ENCODE assay signal across 8 cellular contexts in the genomic region with DNA sequence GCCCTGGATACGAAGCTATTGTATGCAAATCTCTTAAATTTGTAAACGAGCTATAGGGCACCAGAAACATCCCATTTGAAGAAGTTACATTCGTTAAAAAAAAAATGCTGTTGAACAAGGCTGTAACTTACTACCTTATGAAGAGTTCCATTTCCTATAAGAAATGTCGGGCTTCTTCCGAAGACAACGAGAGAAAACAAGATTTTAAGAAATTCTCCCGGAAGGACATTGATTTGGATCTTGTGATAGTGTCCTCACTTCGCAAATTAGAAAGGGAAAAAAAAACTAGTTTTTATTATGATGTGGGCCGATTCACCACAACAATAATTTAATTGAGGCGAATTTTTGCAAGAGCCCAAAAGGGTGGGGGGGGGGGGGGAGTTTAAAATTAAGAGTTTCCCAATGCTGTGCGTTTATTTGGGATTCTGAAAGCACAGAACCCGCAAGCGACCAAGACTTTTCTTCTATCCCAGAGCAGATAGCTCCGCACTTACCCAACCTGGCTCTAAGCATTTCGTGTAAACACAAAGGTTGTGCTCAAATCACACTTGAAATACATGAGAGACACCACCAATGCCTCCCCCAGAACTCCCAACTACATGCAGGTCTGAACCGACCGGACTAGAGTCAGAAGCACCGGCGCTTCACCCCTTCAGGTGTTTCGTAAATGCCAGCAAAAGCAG. TPM values are rescaled to one million over a fixed set of nuclear protein-coding genes. Genes with fewer than 3 reads are reported as not detected.
DNase-seq lines count a peak whose midpoint lies in the region; ATAC-seq and TF ChIP-seq lines count a peak whose summit lies in the region.

No MANE protein-coding gene starts in this region.

- peak; percentile 77 for DNase-seq in NCI-H526 treated with DMSO at 0.1 percent for 48 hours (lab: John Stamatoyannopoulos, UW)
- no peak for DNase-seq in NCI-H526 (lab: John Stamatoyannopoulos, UW)
- peak; percentile 19 for DNase-seq in astrocyte of the spinal cord (ENCODE audit: low read depth, low spot score)
- peak in 3 of 49 donors; percentile 62 to 72 (median 63) for DNase-seq in substantia nigra (lab: John Stamatoyannopoulos, UW)
- DNase-seq in T1000 (lab: John Stamatoyannopoulos, UW), result no peak
- no peak for DNase-seq in HK-2 (ENCODE audit: unreplicated experiment)

- no peaks in the 10 kb centered on the region for H3K36me3 ChIP-seq in liver (ENCODE audit: control insufficient read depth in 4 of 4, insufficient read depth in 3 of 4, low read depth in 1 of 4, low read length in 3 of 4)

- no peaks in the 10 kb centered on the region for H3K9me3 ChIP-seq in liver (ENCODE audit: control insufficient read depth in 4 of 4, low read length in 3 of 4)

- in situ Hi-C loops in astrocyte of the spinal cord (cut with HindIII; ENCODE audit: low sequenced_read_pairs), result no loop called here

- no peak for ATAC-seq in GM21447 (IDR thresholded peaks at IDR 0.05; ENCODE audit: unreplicated experiment)

- H3K4me3 ChIP-seq in astrocyte of the spinal cord (ENCODE audit: low read depth, low read length), result peak overlapping the region; percentile 94
- H3K4me3 ChIP-seq in liver (ENCODE audit: low read depth in 1 of 3, low read length in 3 of 3), result peak overlapping the region in 2 of 3 donors; percentile 39 to 57

- no peak for TF ChIP-seq RAD21 in liver (IDR thresholded peaks at IDR 0.05)

- 14% methylated on average over 20 of the region's 20 CpGs for WGBS in liver

- TF ChIP-seq CTCF in astrocyte of the spinal cord (IDR thresholded peaks at IDR 0.05; ENCODE audit: low read depth, low read length) (no peak), liver (IDR thresholded peaks at IDR 0.05; ENCODE audit: low read depth, low read length, missing input control) (no peak)

- H3K4me1 ChIP-seq in liver (ENCODE audit: control insufficient read depth in 4 of 4, insufficient read depth in 4 of 4, low read length in 3 of 4), result peaks cover 15 to 55% (median 34%) of the 10 kb centered on the region in 4 donors

- peak overlapping the region; percentile 46 to 62 for H3K27ac ChIP-seq in liver (ENCODE audit: low read depth in 1 of 2, low read length in 2 of 2)
- H3K27ac ChIP-seq in substantia nigra (ENCODE audit: low read depth, low read length, poor library complexity, severe bottlenecking), result peak overlapping the region; percentile 79

- peak overlapping the region in 1 of 2 donors; percentile 11 for H3K9ac ChIP-seq in liver (ENCODE audit: low read depth in 1 of 2, low read length in 2 of 2)

- H3K27me3 ChIP-seq in liver (ENCODE audit: control insufficient read depth in 4 of 4, insufficient read depth in 4 of 4, low read length in 3 of 4), result peaks cover 0 to 23% (median 8%) of the 10 kb centered on the region in 4 donors

TF ChIP-seq in liver, 16 proteins besides CTCF, POLR2A, EP300 and RAD21:
- TF ChIP-seq, protein P1, sequence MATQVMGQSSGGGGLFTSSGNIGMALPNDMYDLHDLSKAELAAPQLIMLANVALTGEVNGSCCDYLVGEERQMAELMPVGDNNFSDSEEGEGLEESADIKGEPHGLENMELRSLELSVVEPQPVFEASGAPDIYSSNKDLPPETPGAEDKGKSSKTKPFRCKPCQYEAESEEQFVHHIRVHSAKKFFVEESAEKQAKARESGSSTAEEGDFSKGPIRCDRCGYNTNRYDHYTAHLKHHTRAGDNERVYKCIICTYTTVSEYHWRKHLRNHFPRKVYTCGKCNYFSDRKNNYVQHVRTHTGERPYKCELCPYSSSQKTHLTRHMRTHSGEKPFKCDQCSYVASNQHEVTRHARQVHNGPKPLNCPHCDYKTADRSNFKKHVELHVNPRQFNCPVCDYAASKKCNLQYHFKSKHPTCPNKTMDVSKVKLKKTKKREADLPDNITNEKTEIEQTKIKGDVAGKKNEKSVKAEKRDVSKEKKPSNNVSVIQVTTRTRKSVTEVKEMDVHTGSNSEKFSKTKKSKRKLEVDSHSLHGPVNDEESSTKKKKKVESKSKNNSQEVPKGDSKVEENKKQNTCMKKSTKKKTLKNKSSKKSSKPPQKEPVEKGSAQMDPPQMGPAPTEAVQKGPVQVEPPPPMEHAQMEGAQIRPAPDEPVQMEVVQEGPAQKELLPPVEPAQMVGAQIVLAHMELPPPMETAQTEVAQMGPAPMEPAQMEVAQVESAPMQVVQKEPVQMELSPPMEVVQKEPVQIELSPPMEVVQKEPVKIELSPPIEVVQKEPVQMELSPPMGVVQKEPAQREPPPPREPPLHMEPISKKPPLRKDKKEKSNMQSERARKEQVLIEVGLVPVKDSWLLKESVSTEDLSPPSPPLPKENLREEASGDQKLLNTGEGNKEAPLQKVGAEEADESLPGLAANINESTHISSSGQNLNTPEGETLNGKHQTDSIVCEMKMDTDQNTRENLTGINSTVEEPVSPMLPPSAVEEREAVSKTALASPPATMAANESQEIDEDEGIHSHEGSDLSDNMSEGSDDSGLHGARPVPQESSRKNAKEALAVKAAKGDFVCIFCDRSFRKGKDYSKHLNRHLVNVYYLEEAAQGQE (IDR thresholded peaks at IDR 0.05), result no peak
- TF ChIP-seq RXRA (IDR thresholded peaks at IDR 0.05), result no peak
- TF ChIP-seq, protein P2, sequence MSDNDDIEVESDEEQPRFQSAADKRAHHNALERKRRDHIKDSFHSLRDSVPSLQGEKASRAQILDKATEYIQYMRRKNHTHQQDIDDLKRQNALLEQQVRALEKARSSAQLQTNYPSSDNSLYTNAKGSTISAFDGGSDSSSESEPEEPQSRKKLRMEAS (IDR thresholded peaks at IDR 0.05), result no peak
- TF ChIP-seq FOXA1 (IDR thresholded peaks at IDR 0.05), result no peak
- no peak for TF ChIP-seq NR2F2 (IDR thresholded peaks at IDR 0.05)
- TF ChIP-seq GABPA (IDR thresholded peaks at IDR 0.05 in 1 of 2, conservative IDR thresholded peaks at IDR 0.05 in 1 of 2), result no peak
- TF ChIP-seq, protein P3, sequence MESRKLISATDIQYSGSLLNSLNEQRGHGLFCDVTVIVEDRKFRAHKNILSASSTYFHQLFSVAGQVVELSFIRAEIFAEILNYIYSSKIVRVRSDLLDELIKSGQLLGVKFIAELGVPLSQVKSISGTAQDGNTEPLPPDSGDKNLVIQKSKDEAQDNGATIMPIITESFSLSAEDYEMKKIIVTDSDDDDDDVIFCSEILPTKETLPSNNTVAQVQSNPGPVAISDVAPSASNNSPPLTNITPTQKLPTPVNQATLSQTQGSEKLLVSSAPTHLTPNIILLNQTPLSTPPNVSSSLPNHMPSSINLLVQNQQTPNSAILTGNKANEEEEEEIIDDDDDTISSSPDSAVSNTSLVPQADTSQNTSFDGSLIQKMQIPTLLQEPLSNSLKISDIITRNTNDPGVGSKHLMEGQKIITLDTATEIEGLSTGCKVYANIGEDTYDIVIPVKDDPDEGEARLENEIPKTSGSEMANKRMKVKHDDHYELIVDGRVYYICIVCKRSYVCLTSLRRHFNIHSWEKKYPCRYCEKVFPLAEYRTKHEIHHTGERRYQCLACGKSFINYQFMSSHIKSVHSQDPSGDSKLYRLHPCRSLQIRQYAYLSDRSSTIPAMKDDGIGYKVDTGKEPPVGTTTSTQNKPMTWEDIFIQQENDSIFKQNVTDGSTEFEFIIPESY (IDR thresholded peaks at IDR 0.05), result no peak

RNA-seq across cellular contexts. Expression of a gene that starts 1.4 kb away (rescaled TPM):
- total RNA-seq in liver, result 1 to 10 TPM in 1 of 2 donors, under 1 TPM in 1; 0.84 to 1.7 TPM
- 1 to 10 TPM in 1 of 2 donors, under 1 TPM in 1; 0.42 to 1.1 TPM for polyA plus RNA-seq in liver

Comparison
In these comparisons a context has a peak if more than half of its experiments do, and no peak if none do; other contexts are left out.
1. DNase-seq: peak in NCI-H526 treated with DMSO at 0.1 percent for 48 hours (single experiment) and astrocyte of the spinal cord (single experiment); none in NCI-H526 (0 of 2), T1000 (single experiment) and HK-2 (single experiment).